ENCODE assay signal across 23 cellular contexts in genomic region chr15:25188051-25188450, GRCh38.
DNase-seq lines count a peak whose midpoint lies in the region; ATAC-seq, FAIRE-seq and TF ChIP-seq lines count a peak whose summit lies in the region.
"Had no signal": no experiment of that assay in that cellular context is flagged by ENCODE, and none has a peak within 500 bp of the region (broad histone marks: within the 10 kb centered on the region; RNA-seq: fewer than 3 reads in every experiment).

No MANE protein-coding gene starts in this region.

- no peak for TF ChIP-seq CTCF in kidney (IDR thresholded peaks at IDR 0.05; ENCODE audit: borderline replicate concordance, extremely low read depth, insufficient read depth)

- DNase-seq in Right ventricle myocardium inferior (ENCODE audit: missing footprints) = peak; percentile 15
- DNase-seq in left cardiac atrium = no peak
- DNase-seq in left ventricle myocardium superior = peak; percentile 4
- no peak for DNase-seq in cardiac septum (ENCODE audit: low spot score)
- DNase-seq in kidney = peak; percentile 39
- peak; percentile 65 for DNase-seq in posterior vena cava (ENCODE audit: low spot score)
- DNase-seq: AML-193; Caco-2; Calu3; CD4-positive, alpha-beta T cell; DMS79 treated with DMSO at 0.1 percent for 48 hours; GF-D8 had no signal

- FAIRE-seq in kidney (lab: Jason Lieb, UNC) = no peak
- FAIRE-seq: A549, D721Med, G401.6, GM12891, GM19239 had no signal

- no peaks in the 10 kb centered on the region for H3K4me1 ChIP-seq in kidney (ENCODE audit: control insufficient read depth in 1 of 2, insufficient read depth in 1 of 2, low read depth in 1 of 2, low read length in 2 of 2)
- H3K4me1 ChIP-seq: A549; BLaER1 treated with 17β-estradiol and CSF1 and Interleukin-3, amounts not matched to agents 10 nM and 100 nM; Caco-2 had no signal

- H3K9ac ChIP-seq in kidney (ENCODE audit: low read length in 2 of 2) = no peak overlapping the region
- H3K9ac ChIP-seq: BLaER1 treated with 17β-estradiol and CSF1 and Interleukin-3, amounts not matched to agents 10 nM and 100 nM had no signal

- peaks cover 0 to 5% of the 10 kb centered on the region in 2 donors for H3K9me3 ChIP-seq in kidney (ENCODE audit: control insufficient read depth in 1 of 2, low read length in 2 of 2)
- H3K9me3 ChIP-seq: A549 had no signal

- no peak overlapping the region for H3K4me3 ChIP-seq in kidney (ENCODE audit: low read length in 2 of 2)
- H3K4me3 ChIP-seq: A549; BLaER1 treated with 17β-estradiol and CSF1 and Interleukin-3, amounts not matched to agents 10 nM and 100 nM had no signal

- intact Hi-C loops in Right ventricle myocardium inferior (cut with DNase I) (no loop called here), left cardiac atrium (cut with DNase I) (no loop called here), left ventricle myocardium superior (cut with micrococcal nuclease) (no loop called here), cardiac septum (cut with DNase I) (no loop called here), kidney (cut with DNase I) (no loop called here), posterior vena cava (cut with DNase I) (no loop called here)

- H3K27ac ChIP-seq in kidney (ENCODE audit: low read depth in 2 of 2, low read length in 2 of 2) = no peak overlapping the region
- H3K27ac ChIP-seq: 22Rv1; A549; BLaER1 treated with 17β-estradiol and CSF1 and Interleukin-3, amounts not matched to agents 10 nM and 100 nM; C4-2B had no signal

- no peak for ATAC-seq in Right ventricle myocardium inferior
- ATAC-seq in left cardiac atrium = no peak
- ATAC-seq in left ventricle myocardium superior = no peak
- no peak for ATAC-seq in HG02973 (IDR thresholded peaks at IDR 0.05; ENCODE audit: unreplicated experiment)
- ATAC-seq in HG03565 (IDR thresholded peaks at IDR 0.05; ENCODE audit: unreplicated experiment) = no peak
- ATAC-seq: A549; CD8-positive, alpha-beta T cell had no signal

- no peaks in the 10 kb centered on the region for H3K36me3 ChIP-seq in kidney (ENCODE audit: control insufficient read depth in 1 of 2, insufficient read depth in 2 of 2, low read length in 2 of 2)
- H3K36me3 ChIP-seq: BLaER1 treated with 17β-estradiol and CSF1 and Interleukin-3, amounts not matched to agents 10 nM and 100 nM had no signal

Comparison
In these comparisons a context has a peak if more than half of its experiments do, and no peak if none do; other contexts are left out.
1. DNase-seq: peak in Right ventricle myocardium inferior (single experiment), left ventricle myocardium superior (single experiment), kidney (single experiment) and posterior vena cava (single experiment); none in left cardiac atrium (single experiment) and cardiac septum (single experiment).